8 cellular contexts compared by ENCODE assay signal in genomic region chr1:23577056-23577985, GRCh38. TPM values are rescaled to one million over a fixed set of nuclear protein-coding genes. Genes with fewer than 3 reads are reported as not detected.
DNase-seq lines count a peak whose midpoint lies in the region; ATAC-seq, FAIRE-seq and TF ChIP-seq lines count a peak whose summit lies in the region.

No MANE protein-coding gene starts in this region.

- FAIRE-seq in D721Med (lab: Jason Lieb, UNC), result no peak

- H3K27ac ChIP-seq in breast epithelium, result peak overlapping the region; percentile 33 to 86

- TF ChIP-seq CTCF in breast epithelium (IDR thresholded peaks at IDR 0.05), result no peak
- no peak for TF ChIP-seq CTCF in BE2C (IDR thresholded peaks at IDR 0.05; ENCODE audit: low read depth, low read length)
- no peak for TF ChIP-seq CTCF in D721Med (IDR thresholded peaks at IDR 0.05; ENCODE audit: insufficient read depth, missing control alignments)

- no peaks in the 10 kb centered on the region for H3K36me3 ChIP-seq in NT2/D1 (ENCODE audit: insufficient read depth, insufficient read length, low read length)
- no peaks in the 10 kb centered on the region for H3K36me3 ChIP-seq in breast epithelium
- H3K36me3 ChIP-seq in BE2C, result no peaks in the 10 kb centered on the region

- H3K9ac ChIP-seq in NT2/D1 (ENCODE audit: insufficient read length, low read depth), result peak overlapping the region; percentile 17

- H3K4me3 ChIP-seq in NT2/D1 (ENCODE audit: insufficient read length, low read depth) (no peak overlapping the region), breast epithelium (peak overlapping the region in 1 of 3 donors; percentile 22), BE2C (ENCODE audit: low read depth, low read length) (no peak overlapping the region)

- ATAC-seq in HG03457 (IDR thresholded peaks at IDR 0.05; ENCODE audit: unreplicated experiment), result no peak

- no peaks in the 10 kb centered on the region for H3K9me3 ChIP-seq in NT2/D1 (ENCODE audit: insufficient read depth, low read length)
- H3K9me3 ChIP-seq in breast epithelium, result no peaks in the 10 kb centered on the region
- H3K9me3 ChIP-seq in BE2C, result no peaks in the 10 kb centered on the region

- H3K27me3 ChIP-seq in NT2/D1 (ENCODE audit: insufficient read depth, insufficient read length) (no peaks in the 10 kb centered on the region), breast epithelium (no peaks in the 10 kb centered on the region), BE2C (no peaks in the 10 kb centered on the region)

- TF ChIP-seq POLR2A in GM15510 (IDR thresholded peaks at IDR 0.05; ENCODE audit: borderline replicate concordance, extremely low read depth, insufficient read length), result peak; percentile 32
- no peak for TF ChIP-seq POLR2A in breast epithelium (IDR thresholded peaks at IDR 0.05)

- intact Hi-C loops in breast epithelium (cut with DNase I; ENCODE audit: low total_unique reads), result no loop called here

- H3K4me1 ChIP-seq in NT2/D1 (ENCODE audit: insufficient read depth, insufficient read length), result peaks cover 4% of the 10 kb centered on the region
- peaks cover 0 to 5% of the 10 kb centered on the region in 2 donors for H3K4me1 ChIP-seq in breast epithelium
- peaks cover 3% of the 10 kb centered on the region; the same call in 1 of the 2 replicates for H3K4me1 ChIP-seq in BE2C

- DNase-seq in HCEC 1CT, result peak; percentile 77
- DNase-seq in NT2/D1 (ENCODE audit: low read depth, low spot score), result no peak
- no peak for DNase-seq in breast epithelium (ENCODE audit: low spot score in 2 of 2)
- DNase-seq in mucosa of gallbladder (ENCODE audit: low spot score), result peak; percentile 63
- DNase-seq in BE2C, result no peak
- no peak for DNase-seq in D721Med (ENCODE audit: insufficient read length, low spot score)

RNA-seq across cellular contexts. Expression of gene ID3, which starts 18.0 kb away (rescaled TPM):
- 100 to 1,000 TPM in 1 of 3 donors, 10 to 100 TPM in 2; 79.9 to 133 (median 90.9) TPM for total RNA-seq in breast epithelium
- total RNA-seq in mucosa of gallbladder, result 48.9 TPM
- 63.3 TPM for polyA plus RNA-seq in BE2C (2012; ENCODE audit: insufficient read depth, insufficient read length, low read depth)

RNA-seq across cellular contexts. Expression of gene E2F2, which starts 46.3 kb away (rescaled TPM):
- total RNA-seq in breast epithelium (under 1 TPM; under 0.01 to 0.73 (median 0.33) TPM), mucosa of gallbladder (0.46 TPM)
- polyA plus RNA-seq in BE2C (2012; ENCODE audit: insufficient read depth, insufficient read length, low read depth), result 0.73 TPM

Comparison
In these comparisons a context has a peak if more than half of its experiments do, and no peak if none do; other contexts are left out.
1. DNase-seq: peak in HCEC 1CT (single experiment) and mucosa of gallbladder (single experiment); none in NT2/D1 (single experiment), breast epithelium (0 of 2), BE2C (single experiment) and D721Med (single experiment).